29 cellular contexts compared by ENCODE assay signal in the genomic region with DNA sequence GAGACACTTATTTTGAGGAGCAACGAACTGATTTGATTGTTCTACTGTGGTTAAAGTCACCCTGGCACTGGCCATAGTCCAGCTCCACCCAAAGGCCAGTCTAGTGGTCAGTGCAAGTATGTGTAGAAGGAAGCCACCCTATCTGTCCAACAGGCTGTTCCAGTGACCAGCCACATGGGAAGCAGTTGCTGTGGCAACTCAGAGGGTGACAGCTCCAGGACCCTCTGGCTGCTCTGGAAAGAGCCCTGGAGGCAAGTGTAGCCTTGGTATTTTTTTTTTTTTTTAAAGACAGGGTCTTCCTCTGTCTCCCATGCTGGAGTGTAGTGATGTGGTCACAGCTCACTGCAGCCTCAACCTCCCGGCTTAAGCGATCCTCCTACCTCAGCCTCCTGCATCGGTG. TPM values are rescaled to one million over a fixed set of nuclear protein-coding genes. Genes with fewer than 3 reads are reported as not detected.
"Had no signal": no experiment of that assay in that cellular context is flagged by ENCODE, and none has a peak within 500 bp of the region (broad histone marks: within the 10 kb centered on the region; RNA-seq: fewer than 3 reads in every experiment).

No MANE protein-coding gene starts in this region.

- H3K4me3 ChIP-seq: coronary artery, esophagus muscularis mucosa, gastroesophageal sphincter, heart right ventricle, lung, pancreas, right lobe of liver, smooth muscle cell, testis, tibial artery, upper lobe of left lung had no signal

- H3K27me3 ChIP-seq: esophagus muscularis mucosa, gastroesophageal sphincter, heart right ventricle, pancreas, right lobe of liver, testis, upper lobe of left lung had no signal

- H3K27ac ChIP-seq: coronary artery, esophagus muscularis mucosa, foreskin keratinocyte, gastroesophageal sphincter, heart right ventricle, pancreas, right lobe of liver, testis, tibial artery, upper lobe of left lung had no signal

- H3K4me2 ChIP-seq: smooth muscle cell had no signal

- H3K9me3 ChIP-seq: esophagus muscularis mucosa, gastroesophageal sphincter, heart right ventricle, pancreas, right lobe of liver, testis, tibial artery, upper lobe of left lung had no signal

- DNase-seq: dermis blood vessel endothelial cell; effector memory CD4-positive, alpha-beta T cell; foreskin keratinocyte; heart right ventricle; hippocampal formation; left ventricle myocardium superior; natural killer cell; occipital lobe; retina; stimulated activated CD4-positive, alpha-beta T cell treated with anti-CD3 and anti-CD28 coated beads, Interleukin-2, amount 100 ng/mL, for 24 hours; stimulated activated CD4-positive, alpha-beta T cell treated with anti-CD3 and anti-CD28 coated beads, Interleukin-4, amount 100 ng/mL, for 24 hours; stimulated activated naive CD8-positive, alpha-beta T cell treated with anti-CD3 and anti-CD28 coated beads, Interleukin-15, Interleukin-2, amounts not matched to agents 100 U/mL and 50 U/mL, for 24 hours; testis; tibial artery; upper lobe of left lung had no signal

- H3K27ac Mint-ChIP-seq: memory B cell; natural killer cell; stimulated activated effector memory CD8-positive, alpha-beta T cell treated with anti-CD3 and anti-CD28 coated beads, Interleukin-12 subunit alpha, Interleukin-12 subunit beta, amount 100 ng/mL, for 72 hours had no signal

- H3K4me3 Mint-ChIP-seq: memory B cell; natural killer cell; stimulated activated effector memory CD8-positive, alpha-beta T cell treated with anti-CD3 and anti-CD28 coated beads, Interleukin-12 subunit alpha, Interleukin-12 subunit beta, amount 100 ng/mL, for 72 hours had no signal

- H3K36me3 ChIP-seq: esophagus muscularis mucosa, gastroesophageal sphincter, heart right ventricle, pancreas, right lobe of liver, tibial artery, upper lobe of left lung had no signal

- H3K9me3 Mint-ChIP-seq: memory B cell; natural killer cell; stimulated activated effector memory CD8-positive, alpha-beta T cell treated with anti-CD3 and anti-CD28 coated beads, Interleukin-12 subunit alpha, Interleukin-12 subunit beta, amount 100 ng/mL, for 72 hours had no signal

- H3K4me1 ChIP-seq: foreskin keratinocyte, pancreas, right lobe of liver, tibial artery, upper lobe of left lung had no signal

- H3K36me3 Mint-ChIP-seq: memory B cell; natural killer cell; stimulated activated effector memory CD8-positive, alpha-beta T cell treated with anti-CD3 and anti-CD28 coated beads, Interleukin-12 subunit alpha, Interleukin-12 subunit beta, amount 100 ng/mL, for 72 hours had no signal

- ATAC-seq: foreskin keratinocyte; gastroesophageal sphincter; heart right ventricle; left ventricle myocardium superior; pancreas; right lobe of liver; stimulated activated effector memory CD8-positive, alpha-beta T cell treated with anti-CD3 and anti-CD28 coated beads, Interleukin-12 subunit alpha, Interleukin-12 subunit beta, amount 100 ng/mL, for 72 hours; stimulated activated naive CD8-positive, alpha-beta T cell treated with anti-CD3 and anti-CD28 coated beads, Interleukin-15, Interleukin-2, amounts not matched to agents 100 U/mL and 50 U/mL, for 24 hours had no signal

RNA-seq across cellular contexts. Expression of a gene that starts 27.8 kb away (rescaled TPM):
- total RNA-seq: dermis blood vessel endothelial cell, endothelial cell of umbilical vein, epithelial cell of proximal tubule, fibroblast of lung, foreskin keratinocyte, gastroesophageal sphincter, mononuclear cell, natural killer cell, pulmonary artery endothelial cell, right lobe of liver had no signal
- polyA plus RNA-seq: endothelial cell of umbilical vein, fibroblast of lung, foreskin keratinocyte, lung had no signal
